Comparison of ENCODE assay signal across 13 cellular contexts in genomic region chr5:157350939-157351338, GRCh38.
DNase-seq lines count a peak whose midpoint lies in the region; ATAC-seq, FAIRE-seq and TF ChIP-seq lines count a peak whose summit lies in the region.
"Had no signal": no experiment of that assay in that cellular context is flagged by ENCODE, and none has a peak within 500 bp of the region (broad histone marks: within the 10 kb centered on the region; RNA-seq: fewer than 3 reads in every experiment).

No MANE protein-coding gene starts in this region.

- no peak for TF ChIP-seq RAD21 in GM12878 (IDR thresholded peaks at IDR 0.05; ENCODE audit: insufficient read depth, low read depth, low read length)

- CTCF ChIA-PET in GM12878 (lab: Yijun Ruan, JAX) = interaction anchor here (0.9 to 1.6 kb wide), 4 partner anchors 8 to 411 kb away, joined by 3 to 6 read pairs (median 4); no protein-coding TSS in a partner anchor

- H3K79me2 ChIP-seq in GM12878 (ENCODE audit: control insufficient read depth, insufficient read depth, low read length) = no peaks in the 10 kb centered on the region

- FAIRE-seq in GM12878 (lab: Jason Lieb, UNC) = no peak
- FAIRE-seq: H1 had no signal

- peaks cover 4% of the 10 kb centered on the region for H3K4me1 ChIP-seq in CD4-positive, CD25-positive, alpha-beta regulatory T cell (ENCODE audit: control insufficient read depth, insufficient read depth, low read length, poor library complexity, severe bottlenecking)
- H3K4me1 ChIP-seq in GM12878 (ENCODE audit: control insufficient read depth, insufficient read depth, low read length) = peaks cover 5% of the 10 kb centered on the region; the same call in 1 of the 2 replicates

- intact Hi-C loops in GM12878 (cut with micrococcal nuclease; ENCODE audit: unreplicated experiment) = no loop called here

- peaks cover 67% of the 10 kb centered on the region for H3K36me3 ChIP-seq in CD4-positive, CD25-positive, alpha-beta regulatory T cell (ENCODE audit: control insufficient read depth, insufficient read depth, low read length)
- H3K36me3 ChIP-seq in GM12878 (ENCODE audit: control insufficient read depth in 2 of 2, insufficient read depth in 2 of 2, low read length in 1 of 2) = peaks cover 0 to 18% of the 10 kb centered on the region in 2 experiments; a peak in 3 of 4 replicates

- peak in 1 of 3 donors; percentile 33 for DNase-seq in CD4-positive, CD25-positive, alpha-beta regulatory T cell
- DNase-seq in GM12878 (ENCODE audit: low read depth, low spot score) = peak; percentile 16
- DNase-seq in COLO668 (lab: John Stamatoyannopoulos, UW; ENCODE audit: unreplicated experiment) = no peak
- DNase-seq in amygdala (lab: John Stamatoyannopoulos, UW) = no peak
- no peak for DNase-seq in SW480 (ENCODE audit: low spot score)
- DNase-seq: activated CD4-positive, alpha-beta T cell treated with anti-CD3 and anti-CD28 coated beads, Interleukin-2, amount 10 ng/mL, durations not matched to agents 7 days and 5 days; NCI-H510A; SHP77 treated with DMSO at 0.1 percent for 48 hours; spleen had no signal

- SMC1A ChIA-PET in GM12878 (lab: Charles Lee; ENCODE audit: uncharacterized antibody, unreplicated experiment) = interaction anchor here (1.1 to 1.7 kb wide), 2 partner anchors 9 to 98 kb away, joined by 6 read pairs; no protein-coding TSS in a partner anchor

- no peaks in the 10 kb centered on the region for H3K27me3 ChIP-seq in CD4-positive, CD25-positive, alpha-beta regulatory T cell (ENCODE audit: control insufficient read depth, insufficient read depth, low read length)
- H3K27me3 ChIP-seq in GM12878 (replicated peaks in 1 of 2; ENCODE audit: control insufficient read depth in 2 of 2, insufficient read depth in 2 of 2, low read length in 1 of 2) = no peaks in the 10 kb centered on the region
- H3K27me3 ChIP-seq: spleen had no signal

- POLR2A ChIA-PET in GM12878 (lab: Charles Lee) = no interaction called here

- no peak for TF ChIP-seq POLR2A in GM12878 (IDR thresholded peaks at IDR 0.05; ENCODE audit: low read depth, low read length)

- H3K4me2 ChIP-seq in GM12878 (ENCODE audit: control insufficient read depth, insufficient read depth) = no peak overlapping the region

- no peaks in the 10 kb centered on the region for H3K27me3 Mint-ChIP-seq in CD4-positive, CD25-positive, alpha-beta regulatory T cell
- H3K27me3 Mint-ChIP-seq: activated CD4-positive, alpha-beta T cell treated with anti-CD3 and anti-CD28 coated beads, Interleukin-2, amount 10 ng/mL, durations not matched to agents 7 days and 5 days had no signal

- no TSS peak for BruUV-seq in GM12878 (replicated peaks; lab: Mats Ljungman, UMichigan)

- 22% methylated on average over 2 of the region's 2 CpGs for WGBS in GM12878 (ENCODE audit: insufficient coverage, insufficient replicate concordance, low lambda C conversion rate, missing lambda C conversion rate)

- TF ChIP-seq CTCF in GM12878 (IDR thresholded peaks at IDR 0.05 in 2 of 3, conservative IDR thresholded peaks at IDR 0.05 in 1 of 3; ENCODE audit: control insufficient read depth in 2 of 3, extremely low read depth in 1 of 3, insufficient read depth in 1 of 3, low read depth in 3 of 3, low read length in 3 of 3) = no peak

- no peaks in the 10 kb centered on the region for H3K9me3 ChIP-seq in CD4-positive, CD25-positive, alpha-beta regulatory T cell (ENCODE audit: control insufficient read depth in 2 of 2, low read length in 2 of 2)
- H3K9me3 ChIP-seq in GM12878 (replicated peaks; ENCODE audit: control insufficient read depth, insufficient read depth, low read length) = peaks cover 3% of the 10 kb centered on the region; the same call in 2 of the 3 replicates
- H3K9me3 ChIP-seq: spleen had no signal

- peaks cover 27 to 51% (median 28%) of the 10 kb centered on the region in 4 donors for H3K4me1 Mint-ChIP-seq in CD4-positive, CD25-positive, alpha-beta regulatory T cell

- H4K20me1 ChIP-seq in GM12878 (ENCODE audit: control insufficient read depth, insufficient read depth) = no peaks in the 10 kb centered on the region

- H3K9me3 Mint-ChIP-seq in CD4-positive, CD25-positive, alpha-beta regulatory T cell = no peaks in the 10 kb centered on the region
- H3K9me3 Mint-ChIP-seq: activated CD4-positive, alpha-beta T cell treated with anti-CD3 and anti-CD28 coated beads, Interleukin-2, amount 10 ng/mL, durations not matched to agents 7 days and 5 days had no signal

- peak overlapping the region in 1 of 4 donors; percentile 24 for H3K4me3 Mint-ChIP-seq in CD4-positive, CD25-positive, alpha-beta regulatory T cell
- H3K4me3 Mint-ChIP-seq: activated CD4-positive, alpha-beta T cell treated with anti-CD3 and anti-CD28 coated beads, Interleukin-2, amount 10 ng/mL, durations not matched to agents 7 days and 5 days had no signal

- peak overlapping the region; percentile 52 to 87 (median 79) for H3K27ac Mint-ChIP-seq in CD4-positive, CD25-positive, alpha-beta regulatory T cell

- peak overlapping the region; percentile 49 for H3K27ac ChIP-seq in CD4-positive, CD25-positive, alpha-beta regulatory T cell (ENCODE audit: insufficient read depth, low read length, poor library complexity, severe bottlenecking)
- peak overlapping the region; percentile 24; the same call in 1 of the 2 replicates for H3K27ac ChIP-seq in GM12878 (ENCODE audit: control insufficient read depth, insufficient read depth)

- RAD21 ChIA-PET in GM12878 (lab: Charles Lee; ENCODE audit: unreplicated experiment) = interaction anchor here (1.0 to 1.6 kb wide), 2 partner anchors 121 to 392 kb away, joined by 3 read pairs; no protein-coding TSS in a partner anchor

- H3K36me3 Mint-ChIP-seq in CD4-positive, CD25-positive, alpha-beta regulatory T cell = peaks cover 50% of the 10 kb centered on the region

- H2AFZ ChIP-seq in GM12878 (ENCODE audit: control insufficient read depth, low read depth, low read length) = no peak overlapping the region

- in situ Hi-C loops in GM12878 (cut with MboI) = no loop called here

- no peak overlapping the region for H3K4me3 ChIP-seq in CD4-positive, CD25-positive, alpha-beta regulatory T cell (ENCODE audit: low read depth, low read length)
- H3K4me3 ChIP-seq in GM12878 = no peak overlapping the region
- H3K4me3 ChIP-seq: spleen had no signal

- TF ChIP-seq EP300 in GM12878 (IDR thresholded peaks at IDR 0.05; ENCODE audit: borderline replicate concordance in 1 of 2, control insufficient read depth in 1 of 2, low read depth in 2 of 2, low read length in 2 of 2) = no peak

- no peak overlapping the region for H3K9ac ChIP-seq in GM12878 (ENCODE audit: control insufficient read depth, insufficient read depth, low read length)

- ATAC-seq in CD4-positive, CD25-positive, alpha-beta regulatory T cell (ENCODE audit: low read depth in 2 of 2) = no peak
- ATAC-seq in GM18868 (IDR thresholded peaks at IDR 0.05; ENCODE audit: unreplicated experiment) (peak; percentile 75), HG02870 (IDR thresholded peaks at IDR 0.05; ENCODE audit: unreplicated experiment) (peak; percentile 92), GM12878 (peak; percentile 84), GM18519 (IDR thresholded peaks at IDR 0.05; ENCODE audit: low FRiP score, unreplicated experiment) (no peak)

TF ChIP-seq in GM12878, 131 proteins besides CTCF, POLR2A, EP300 and RAD21 (continues in another document):
- TF ChIP-seq ZBTB4 (CRISPR knock-in tag; IDR thresholded peaks at IDR 0.05) = no peak
- TF ChIP-seq TCF12 (IDR thresholded peaks at IDR 0.05; ENCODE audit: low read depth, low read length) = no peak
- no peak for TF ChIP-seq ZNF24 (IDR thresholded peaks at IDR 0.05)
- TF ChIP-seq SKIL (IDR thresholded peaks at IDR 0.05; ENCODE audit: low read depth, poor library complexity, severe bottlenecking) = peak; percentile 79

Comparison
In these comparisons a context has a peak if more than half of its experiments do, and no peak if none do; other contexts are left out.
1. ATAC-seq: peak in GM18868 (single experiment), HG02870 (single experiment) and GM12878 (single experiment); none in CD4-positive, CD25-positive, alpha-beta regulatory T cell (0 of 2) and GM18519 (single experiment).